19 cellular contexts compared by ENCODE assay signal in the genomic region with DNA sequence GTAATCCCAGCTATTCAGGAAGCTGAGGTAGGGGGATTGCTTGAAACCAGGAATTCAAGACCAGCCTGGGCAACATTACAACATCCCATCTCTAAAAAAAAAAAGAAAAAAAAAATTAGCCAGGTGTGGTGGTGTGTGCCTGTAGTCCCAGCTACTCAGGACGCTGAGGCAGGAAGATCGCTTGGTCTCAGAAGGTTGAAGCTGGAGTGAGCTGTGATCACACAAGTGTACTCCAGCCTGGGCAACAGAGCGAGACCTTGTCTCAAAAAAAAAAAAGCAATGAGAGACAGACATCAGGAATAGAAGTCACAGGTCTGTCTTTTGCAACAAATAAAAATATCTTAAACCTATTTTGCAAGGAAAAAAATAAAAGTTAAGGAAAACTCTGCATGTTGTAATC. TPM values are rescaled to one million over a fixed set of nuclear protein-coding genes. Genes with fewer than 3 reads are reported as not detected.
DNase-seq lines count a peak whose midpoint lies in the region; ATAC-seq and TF ChIP-seq lines count a peak whose summit lies in the region.
"Had no signal": no experiment of that assay in that cellular context is flagged by ENCODE, and none has a peak within 500 bp of the region (broad histone marks: within the 10 kb centered on the region; RNA-seq: fewer than 3 reads in every experiment).

No MANE protein-coding gene starts in this region.

- in situ Hi-C loops in Caki2 (cut with HindIII; ENCODE audit: low pct_unique_long_range_greater_than_20kb, low sequenced_read_pairs): no loop called here

- no peaks in the 10 kb centered on the region for H3K79me2 ChIP-seq in OCI-LY7 (ENCODE audit: insufficient read depth, low read depth, low read length)

- H3K4me3 ChIP-seq in OCI-LY7 (ENCODE audit: low read depth, low read length, poor library complexity, severe bottlenecking): no peak overlapping the region
- H3K4me3 ChIP-seq: BLaER1, GM23338 had no signal

- no peak overlapping the region for H2AFZ ChIP-seq in OCI-LY7 (ENCODE audit: low read length)
- H2AFZ ChIP-seq: GM23338 had no signal

- ATAC-seq in GM19035 (IDR thresholded peaks at IDR 0.05; ENCODE audit: unreplicated experiment): no peak
- ATAC-seq: CD8-positive, alpha-beta T cell; GM23338 had no signal

- no peak overlapping the region for H3K4me2 ChIP-seq in OCI-LY7 (ENCODE audit: low read length)
- H3K4me2 ChIP-seq: BLaER1, GM23338 had no signal

- H3K9me2 ChIP-seq in OCI-LY7 (ENCODE audit: insufficient read depth, low read length): no peaks in the 10 kb centered on the region

- no peak overlapping the region for H3K27ac ChIP-seq in OCI-LY7 (ENCODE audit: low read depth, low read length, poor library complexity, severe bottlenecking)
- H3K27ac ChIP-seq: 22Rv1, BLaER1, C4-2B had no signal

- intact Hi-C loops in OCI-LY7 (cut with micrococcal nuclease; ENCODE audit: unreplicated experiment): no loop called here

- BruUV-seq in OCI-LY7 (replicated peaks; lab: Mats Ljungman, UMichigan): TSS peak; percentile 37

- no peaks in the 10 kb centered on the region for H3K9me3 ChIP-seq in OCI-LY7 (ENCODE audit: low read length)
- H3K9me3 ChIP-seq: Caco-2 had no signal

- H4K20me1 ChIP-seq in OCI-LY7 (ENCODE audit: insufficient read depth, low read length): no peaks in the 10 kb centered on the region
- H4K20me1 ChIP-seq: BLaER1 had no signal

- POLR2A ChIA-PET in OCI-LY7 (lab: Charles Lee): interaction anchor here (0.6 to 0.9 kb wide), 2 partner anchors 22 to 82 kb away, joined by 4 to 7 read pairs; no protein-coding TSS in a partner anchor

- no peak for TF ChIP-seq CTCF in OCI-LY7 (conservative IDR thresholded peaks at IDR 0.05; ENCODE audit: low read length)

- H3K4me1 ChIP-seq in OCI-LY7 (ENCODE audit: insufficient read depth, low read length, poor library complexity, severe bottlenecking): no peaks in the 10 kb centered on the region
- H3K4me1 ChIP-seq: Caco-2 had no signal

- peak; percentile 42 for DNase-seq in Caki2 (ENCODE audit: low read depth)
- DNase-seq in OCI-LY7 (ENCODE audit: low spot score): no peak
- DNase-seq in kidney tubule cell (ENCODE audit: low spot score): peak; percentile 23
- DNase-seq in NCI-H1105 treated with DMSO at 0.1 percent for 48 hours (lab: John Stamatoyannopoulos, UW): no peak
- no peak for DNase-seq in NCI-H524 treated with DMSO at 0.1 percent for 48 hours (lab: John Stamatoyannopoulos, UW)
- DNase-seq: Caco-2; CD4-positive, CD25-positive, alpha-beta regulatory T cell; CD8-positive, alpha-beta T cell; DMS 273 treated with DMSO at 0.1 percent for 48 hours; DMS79; EL; GF-D8; H9; HFFc6 had no signal

- H3K36me3 ChIP-seq in OCI-LY7 (ENCODE audit: insufficient read depth, low read length): peaks cover 33% of the 10 kb centered on the region

- CTCF ChIA-PET in OCI-LY7 (lab: Charles Lee; ENCODE audit: unreplicated experiment): interaction anchor here (0.6 to 0.7 kb wide), 2 partner anchors 169 to 292 kb away, joined by 3 to 4 read pairs; no protein-coding TSS in a partner anchor

RNA-seq across cellular contexts. Expression of a gene that starts 23.3 kb away (rescaled TPM):
- total RNA-seq in Caki2 (2014; rRNA removed; shearing (Covaris generic); ENCODE audit: low replicate concordance): 4.8 and 9.9 TPM in 2 replicates
- total RNA-seq in OCI-LY7 (2014; rRNA removed; shearing (Covaris generic)): 10.3 and 20.4 TPM in 2 replicates
- 18.1 and 23.6 TPM in 2 replicates for total RNA-seq in OCI-LY7 (2022)

RNA-seq across cellular contexts. Expression of a gene that starts 24.3 kb away (rescaled TPM):
- 148 and 152 TPM in 2 replicates for total RNA-seq in Caki2 (2014; rRNA removed; shearing (Covaris generic); ENCODE audit: low replicate concordance)
- total RNA-seq in OCI-LY7 (2014; rRNA removed; shearing (Covaris generic)): 75.5 and 87.0 TPM in 2 replicates
- 96.3 and 104 TPM in 2 replicates for total RNA-seq in OCI-LY7 (2022)

RNA-seq across cellular contexts. Expression of a gene that starts 35.4 kb away (rescaled TPM):
- total RNA-seq in Caki2 (2014; rRNA removed; shearing (Covaris generic); ENCODE audit: low replicate concordance): 0.09 TPM in 1 of 2 replicates, not detected in the other
- total RNA-seq in OCI-LY7 (2014; rRNA removed; shearing (Covaris generic)): 0.05 and 0.09 TPM in 2 replicates
- 0.37 and 0.49 TPM in 2 replicates for total RNA-seq in OCI-LY7 (2022)
- total RNA-seq: Caco-2; CD4-positive, CD25-positive, alpha-beta regulatory T cell; CD8-positive, alpha-beta T cell; H9; HFFc6 had no signal

RNA-seq across cellular contexts. Expression of a gene that starts 56.2 kb away (rescaled TPM):
- total RNA-seq in Caki2 (2014; rRNA removed; shearing (Covaris generic); ENCODE audit: low replicate concordance): 6.2 and 8.4 TPM in 2 replicates
- total RNA-seq in OCI-LY7 (2014; rRNA removed; shearing (Covaris generic)): 17.2 and 19.4 TPM in 2 replicates
- 26.8 and 27.1 TPM in 2 replicates for total RNA-seq in OCI-LY7 (2022)

Comparison
In these comparisons a context has a peak if more than half of its experiments do, and no peak if none do; other contexts are left out.
1. DNase-seq: peak in Caki2 (single experiment) and kidney tubule cell (single experiment); none in OCI-LY7 (single experiment), NCI-H1105 treated with DMSO at 0.1 percent for 48 hours (single experiment) and NCI-H524 treated with DMSO at 0.1 percent for 48 hours (single experiment).